Comparison of ENCODE assay signal across 12 cellular contexts in the genomic region with DNA sequence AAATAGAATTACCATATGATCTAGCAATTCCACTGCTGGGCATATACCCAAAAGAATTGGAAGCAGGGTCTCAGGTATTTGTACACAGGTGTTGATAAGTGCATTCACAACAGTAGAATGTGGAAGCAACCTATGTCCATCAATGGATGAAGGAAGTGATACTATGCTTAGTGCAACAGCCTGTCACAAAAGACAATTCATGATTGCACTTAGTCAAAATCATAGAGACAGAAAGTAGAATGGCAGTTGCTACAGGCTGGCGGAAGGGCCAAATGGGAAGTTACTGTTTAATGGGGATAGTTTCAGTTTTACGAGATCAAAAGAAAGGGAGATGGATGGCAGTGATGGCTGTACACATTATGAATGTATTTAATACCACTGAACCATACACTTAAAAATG. TPM values are rescaled to one million over a fixed set of nuclear protein-coding genes. Genes with fewer than 3 reads are reported as not detected.
DNase-seq lines count a peak whose midpoint lies in the region; ATAC-seq and FAIRE-seq lines count a peak whose summit lies in the region.
"Had no signal": no experiment of that assay in that cellular context is flagged by ENCODE, and none has a peak within 500 bp of the region (broad histone marks: within the 10 kb centered on the region; RNA-seq: fewer than 3 reads in every experiment).

No MANE protein-coding gene starts in this region.

- H3K9me3 ChIP-seq in T-helper 17 cell (ENCODE audit: control insufficient read depth, low read length, poor library complexity, severe bottlenecking) = no peaks in the 10 kb centered on the region
- H3K9me3 ChIP-seq: prostate gland had no signal

- no peak overlapping the region for H3K27ac Mint-ChIP-seq in T-helper 17 cell
- H3K27ac Mint-ChIP-seq in stimulated activated memory B cell treated with anti-CD40 and anti-IgM and Interleukin-4, amounts not matched to agents 10 μg/mL and 1 μg/mL and 100 μg/mL, for 72 hours = peak overlapping the region; percentile 23

- H3K4me1 Mint-ChIP-seq in T-helper 17 cell = peaks cover 32% of the 10 kb centered on the region
- peaks cover 42% of the 10 kb centered on the region for H3K4me1 Mint-ChIP-seq in stimulated activated memory B cell treated with anti-CD40 and anti-IgM and Interleukin-4, amounts not matched to agents 10 μg/mL and 1 μg/mL and 100 μg/mL, for 72 hours

- no peak for FAIRE-seq in HTR-8/SVneo (lab: Jason Lieb, UNC)

- DNase-seq in activated CD4-positive, CD25-positive, alpha-beta regulatory T cell treated with anti-CD3 and anti-CD28 coated beads, Interleukin-2, amount 50 U/mL, for 72 hours = no peak
- DNase-seq in T-helper 17 cell (no peak), NCI-H2171 treated with DMSO at 0.1 percent for 48 hours (lab: John Stamatoyannopoulos, UW) (no peak), HTR-8/SVneo (ENCODE audit: insufficient read length, low spot score) (no peak), NCI-H1436 (lab: John Stamatoyannopoulos, UW) (no peak)
- DNase-seq: 8988T, foreskin melanocyte, NCI-H524 treated with DMSO at 0.1 percent for 48 hours had no signal

- ATAC-seq in activated CD4-positive, CD25-positive, alpha-beta regulatory T cell treated with anti-CD3 and anti-CD28 coated beads, Interleukin-2, amount 50 U/mL, for 24 hours = peak; percentile 26 to 33
- ATAC-seq in HG02973 (IDR thresholded peaks at IDR 0.05; ENCODE audit: unreplicated experiment) (peak; percentile 42), T-helper 17 cell (peak; percentile 27)
- peak; percentile 69 for ATAC-seq in stimulated activated memory B cell treated with anti-CD40 and anti-IgM and Interleukin-4, amounts not matched to agents 10 μg/mL and 1 μg/mL and 100 μg/mL, for 72 hours

- peaks cover 9% of the 10 kb centered on the region for H3K36me3 Mint-ChIP-seq in T-helper 17 cell (ENCODE audit: low read depth)
- peaks cover 58% of the 10 kb centered on the region for H3K36me3 Mint-ChIP-seq in stimulated activated memory B cell treated with anti-CD40 and anti-IgM and Interleukin-4, amounts not matched to agents 10 μg/mL and 1 μg/mL and 100 μg/mL, for 72 hours

- H3K4me3 Mint-ChIP-seq in T-helper 17 cell = no peak overlapping the region
- H3K4me3 Mint-ChIP-seq in stimulated activated memory B cell treated with anti-CD40 and anti-IgM and Interleukin-4, amounts not matched to agents 10 μg/mL and 1 μg/mL and 100 μg/mL, for 72 hours = peak overlapping the region; percentile 1

- H3K9me3 Mint-ChIP-seq in stimulated activated memory B cell treated with anti-CD40 and anti-IgM and Interleukin-4, amounts not matched to agents 10 μg/mL and 1 μg/mL and 100 μg/mL, for 72 hours = peaks cover 2% of the 10 kb centered on the region

- H3K27me3 Mint-ChIP-seq in T-helper 17 cell = no peaks in the 10 kb centered on the region
- H3K27me3 Mint-ChIP-seq in stimulated activated memory B cell treated with anti-CD40 and anti-IgM and Interleukin-4, amounts not matched to agents 10 μg/mL and 1 μg/mL and 100 μg/mL, for 72 hours = no peaks in the 10 kb centered on the region

RNA-seq across cellular contexts. Expression of a gene that starts 42.0 kb away (rescaled TPM):
- 10 to 100 TPM; 56.7 to 79.4 TPM for total RNA-seq in T-helper 17 cell
